18 cellular contexts compared by ENCODE assay signal in genomic region chrX:35442421-35442820, GRCh38.
"Had no signal": no experiment of that assay in that cellular context is flagged by ENCODE, and none has a peak within 500 bp of the region (broad histone marks: within the 10 kb centered on the region; RNA-seq: fewer than 3 reads in every experiment).

No MANE protein-coding gene starts in this region.

- ATAC-seq: activated T-cell treated with anti-CD3 and anti-CD28 coated beads, Interleukin-2, amount 50 U/mL, for 72 hours; effector memory CD8-positive, alpha-beta T cell; naive thymus-derived CD8-positive, alpha-beta T cell; stimulated activated memory B cell treated with anti-CD40 and anti-IgM and Interleukin-4, amounts not matched to agents 10 μg/mL and 1 μg/mL and 100 μg/mL, for 72 hours had no signal

- H3K9ac ChIP-seq: neural progenitor cell had no signal

- H3K27me3 ChIP-seq: cardiac muscle cell, neural progenitor cell, sigmoid colon, stomach, suprapubic skin, tibial nerve had no signal

- H3K4me1 ChIP-seq: neural progenitor cell, sigmoid colon, stomach, suprapubic skin, tibial nerve had no signal

- H2AFZ ChIP-seq: neural progenitor cell had no signal

- H3K36me3 ChIP-seq: cardiac muscle cell, neural progenitor cell, sigmoid colon, stomach, suprapubic skin, tibial nerve had no signal

- H3K9me3 ChIP-seq: sigmoid colon, stomach, suprapubic skin, tibial nerve had no signal

- H3K4me3 ChIP-seq: cardiac muscle cell, lung, neural progenitor cell, sigmoid colon, smooth muscle cell, stomach, suprapubic skin, tibial nerve had no signal

- H3K27ac ChIP-seq: cardiac muscle cell, neural progenitor cell, sigmoid colon, suprapubic skin, tibial nerve had no signal

- H3K4me2 ChIP-seq: neural progenitor cell, smooth muscle cell had no signal

- DNase-seq: activated CD4-positive, alpha-beta memory T cell treated with anti-CD3 and anti-CD28 coated beads for 36 hours; activated CD4-positive, alpha-beta T cell treated with anti-CD3 and anti-CD28 coated beads for 48 hours; activated naive CD4-positive, alpha-beta T cell treated with anti-CD3 and anti-CD28 coated beads for 36 hours; activated naive CD8-positive, alpha-beta T cell treated with anti-CD3 and anti-CD28 coated beads, Interleukin-2, amount 10 ng/mL, durations not matched to agents 7 days and 5 days; amniotic stem cell; sigmoid colon; stimulated activated CD4-positive, alpha-beta T cell treated with anti-CD3 and anti-CD28 coated beads, Interleukin-15, amount 100 ng/mL, for 24 hours had no signal
